10 cellular contexts compared by ENCODE assay signal in the genomic region with DNA sequence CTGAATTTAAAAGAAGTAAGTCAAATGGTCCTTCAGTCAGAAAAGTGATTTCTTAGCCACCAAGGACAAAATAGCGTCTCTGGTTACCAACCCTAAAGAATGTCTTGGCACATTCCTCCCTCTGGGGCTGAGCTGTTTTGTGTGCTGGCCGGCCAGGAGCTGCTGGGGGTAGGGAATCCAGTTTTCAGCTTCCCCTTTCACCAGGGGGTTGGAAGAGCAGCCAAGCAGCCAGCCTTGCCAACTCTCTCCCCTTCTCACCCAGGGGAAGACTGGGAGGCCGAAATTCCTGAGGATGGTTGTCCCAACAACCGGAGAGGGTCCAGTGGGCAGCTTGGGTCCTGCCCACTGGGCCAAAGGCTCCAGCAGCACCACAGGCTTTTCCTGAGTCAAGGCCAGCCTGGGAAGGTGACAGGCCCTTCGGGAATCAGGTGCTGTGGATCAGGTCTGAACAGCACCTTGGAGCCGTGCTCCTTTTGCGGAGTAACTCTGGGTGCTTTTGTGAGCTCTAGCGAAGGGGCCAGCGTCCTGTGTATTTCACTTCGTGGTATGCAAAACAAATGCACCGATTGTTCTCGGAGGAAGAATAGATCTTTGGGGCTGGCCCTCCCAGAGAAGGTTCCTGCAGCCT. TPM values are rescaled to one million over a fixed set of nuclear protein-coding genes. Genes with fewer than 3 reads are reported as not detected.
DNase-seq lines count a peak whose midpoint lies in the region; TF ChIP-seq lines count a peak whose summit lies in the region.
"Had no signal": no experiment of that assay in that cellular context is flagged by ENCODE, and none has a peak within 500 bp of the region (broad histone marks: within the 10 kb centered on the region; RNA-seq: fewer than 3 reads in every experiment).

No MANE protein-coding gene starts in this region.

- TF ChIP-seq CTCF in brain (conservative IDR thresholded peaks at IDR 0.05), result peak; percentile 15 to 50

- peaks cover 63% of the 10 kb centered on the region for H3K4me1 Mint-ChIP-seq in brain

- H3K36me3 Mint-ChIP-seq in brain, result no peaks in the 10 kb centered on the region

- DNase-seq in DMS 273 (lab: John Stamatoyannopoulos, UW; ENCODE audit: unreplicated experiment), result peak; percentile 60
- DNase-seq in DMS 273 treated with DMSO at 0.1 percent for 48 hours (lab: John Stamatoyannopoulos, UW), result no peak
- DNase-seq in iris pigment epithelial cell (ENCODE audit: low read depth), result peak; percentile 80
- DNase-seq in substantia nigra (lab: John Stamatoyannopoulos, UW), result peak in 34 of 49 donors; percentile 14 to 80 (median 60)
- no peak for DNase-seq in germinal center (ENCODE audit: low spot score)
- no peak for DNase-seq in stimulated activated naive CD4-positive, alpha-beta T cell treated with Interleukin-2 at 50 U/mL for 16 hours (lab: John Stamatoyannopoulos, UW)
- DNase-seq in posterior vena cava (ENCODE audit: low spot score), result no peak
- DNase-seq: adrenal gland had no signal

- peak overlapping the region; percentile 64 to 91 (median 74) for H3K4me3 Mint-ChIP-seq in brain

- H3K27ac ChIP-seq in substantia nigra (ENCODE audit: low read depth, low read length, poor library complexity, severe bottlenecking), result no peak overlapping the region
- H3K27ac ChIP-seq: 22Rv1, adrenal gland had no signal

- H3K9me3 Mint-ChIP-seq in brain, result peaks cover 0 to 2% (median 0%) of the 10 kb centered on the region in 5 experiments

- H3K27me3 Mint-ChIP-seq in brain, result peaks cover 16% of the 10 kb centered on the region

- peak overlapping the region; percentile 37 to 97 (median 88) for H3K27ac Mint-ChIP-seq in brain

- intact Hi-C loops in posterior vena cava (cut with DNase I), result no loop called here

RNA-seq across cellular contexts. Expression of gene WWC1, which starts 4.2 kb away (rescaled TPM):
- polyA plus RNA-seq in brain (ENCODE audit: insufficient read depth, low read depth, low replicate concordance), result 29.0 TPM
- total RNA-seq in posterior vena cava, result under 1 TPM; 0.33 to 0.97 TPM

Comparison
In these comparisons a context has a peak if more than half of its experiments do, and no peak if none do; other contexts are left out.
1. DNase-seq: peak in DMS 273 (single experiment), iris pigment epithelial cell (single experiment) and substantia nigra (34 of 49); none in DMS 273 treated with DMSO at 0.1 percent for 48 hours (single experiment), germinal center (single experiment), stimulated activated naive CD4-positive, alpha-beta T cell treated with Interleukin-2 at 50 U/mL for 16 hours (single experiment) and posterior vena cava (single experiment).